In genomic region chr16:721765-722481, GRCh38 we compare ENCODE assay signal across 8 cellular contexts. TPM values are rescaled to one million over a fixed set of nuclear protein-coding genes. Genes with fewer than 3 reads are reported as not detected.
A peak's percentile ranks its signal among the peaks of the same experiment; 100 is the strongest.
DNase-seq lines count a peak whose midpoint lies in the region; ATAC-seq and TF ChIP-seq lines count a peak whose summit lies in the region.

No MANE protein-coding gene starts in this region.

- peak overlapping the region; percentile 96 for H3K27ac ChIP-seq in BLaER1

- peak overlapping the region; percentile 72 for H3K4me3 Mint-ChIP-seq in neural crest cell

- H3K4me1 Mint-ChIP-seq in neural crest cell, result peaks cover 21% of the 10 kb centered on the region

- H3K36me3 ChIP-seq in BLaER1 (no peaks in the 10 kb centered on the region), Loucy (ENCODE audit: insufficient read depth, low read length) (no peaks in the 10 kb centered on the region)

- H3K9ac ChIP-seq in BLaER1 (peak overlapping the region; percentile 91), Loucy (ENCODE audit: low read depth, low read length, poor library complexity, severe bottlenecking) (peak overlapping the region; percentile 91)

- no peaks in the 10 kb centered on the region for H3K79me2 ChIP-seq in Loucy (ENCODE audit: insufficient read depth, low read length)

- TF ChIP-seq CTCF in Loucy (conservative IDR thresholded peaks at IDR 0.05; ENCODE audit: low read length) (no peak), choroid plexus epithelial cell (conservative IDR thresholded peaks at IDR 0.05; ENCODE audit: low read depth, low read length) (no peak), neural crest cell (conservative IDR thresholded peaks at IDR 0.05) (no peak)

- ATAC-seq in GM19397 (IDR thresholded peaks at IDR 0.05; ENCODE audit: unreplicated experiment), result no peak
- ATAC-seq in GM21717 (IDR thresholded peaks at IDR 0.05; ENCODE audit: unreplicated experiment), result no peak
- ATAC-seq in GM21526 (IDR thresholded peaks at IDR 0.05; ENCODE audit: low FRiP score, unreplicated experiment), result no peak

- H3K4me1 ChIP-seq in BLaER1, result peaks cover 89% of the 10 kb centered on the region
- peaks cover 7% of the 10 kb centered on the region for H3K4me1 ChIP-seq in Loucy (ENCODE audit: insufficient read depth, low read length, poor library complexity, severe bottlenecking)

- no peak overlapping the region for H2AFZ ChIP-seq in Loucy (ENCODE audit: low read length)

- no peaks in the 10 kb centered on the region for H3K9me3 Mint-ChIP-seq in neural crest cell

- H3K4me3 ChIP-seq in BLaER1, result peak overlapping the region; percentile 83
- peak overlapping the region; percentile 83 for H3K4me3 ChIP-seq in Loucy (ENCODE audit: low read length, poor library complexity, severe bottlenecking)
- H3K4me3 ChIP-seq in choroid plexus epithelial cell (ENCODE audit: low read depth, low read length), result peak overlapping the region; percentile 73

- no peaks in the 10 kb centered on the region for H3K9me3 ChIP-seq in BLaER1
- H3K9me3 ChIP-seq in Loucy (ENCODE audit: insufficient read depth, low read depth, low read length), result no peaks in the 10 kb centered on the region

- no peaks in the 10 kb centered on the region for H3K9me2 ChIP-seq in Loucy (replicated peaks; ENCODE audit: low read depth, low read length)

- H3K27me3 ChIP-seq in BLaER1 (no peaks in the 10 kb centered on the region), Loucy (ENCODE audit: insufficient read depth, low read length, poor library complexity, severe bottlenecking) (no peaks in the 10 kb centered on the region)

- H4K20me1 ChIP-seq in BLaER1, result peaks cover 76% of the 10 kb centered on the region
- no peaks in the 10 kb centered on the region for H4K20me1 ChIP-seq in Loucy (ENCODE audit: insufficient read depth, low read length, poor library complexity, severe bottlenecking)

- no peaks in the 10 kb centered on the region for H3F3A ChIP-seq in Loucy (ENCODE audit: low read depth)

- no peak overlapping the region for H3K27ac Mint-ChIP-seq in neural crest cell (ENCODE audit: unreplicated experiment)

- peaks cover 12% of the 10 kb centered on the region for H3K27me3 Mint-ChIP-seq in neural crest cell (ENCODE audit: low read depth)

- in situ Hi-C loops in ACHN (cut with HindIII; ENCODE audit: low pct_ligation_motif_present, low pct_unique_long_range_greater_than_20kb, low sequenced_read_pairs), result no loop called here

- DNase-seq in choroid plexus epithelial cell (ENCODE audit: low read depth), result no peak
- DNase-seq in neural crest cell (ENCODE audit: low read depth, low spot score), result no peak
- no peak for DNase-seq in ACHN

- no peaks in the 10 kb centered on the region for H3K36me3 Mint-ChIP-seq in neural crest cell (ENCODE audit: low read depth)

- H3K4me2 ChIP-seq in BLaER1, result peak overlapping the region; percentile 100
- peak overlapping the region; percentile 85 for H3K4me2 ChIP-seq in Loucy (ENCODE audit: low read depth, low read length, poor library complexity, severe bottlenecking)

RNA-seq across cellular contexts. Expression of gene ANTKMT, which starts 1.0 kb away (rescaled TPM):
- total RNA-seq in neural crest cell, result 51.1 and 52.7 TPM in 2 replicates

RNA-seq across cellular contexts. Expression of gene CCDC78, which starts 4.3 kb away (rescaled TPM):
- total RNA-seq in neural crest cell, result 7.0 and 7.2 TPM in 2 replicates

RNA-seq across cellular contexts. Expression of gene HAGHL, which starts 5.0 kb away (rescaled TPM):
- total RNA-seq in neural crest cell, result 15.0 and 15.4 TPM in 2 replicates

RNA-seq across cellular contexts. Expression of gene METRN, which starts 7.0 kb away (rescaled TPM):
- 210 and 224 TPM in 2 replicates for total RNA-seq in neural crest cell

RNA-seq across cellular contexts. Expression of gene FBXL16, which starts 16.3 kb away (rescaled TPM):
- 2.5 and 3.0 TPM in 2 replicates for total RNA-seq in neural crest cell
